1 cellular context compared by ENCODE assay signal in genomic region chr14:91315844-91316267, GRCh38.
TF ChIP-seq lines count a peak whose summit lies in the region.

No MANE protein-coding gene starts in this region.

TF ChIP-seq in GM12878, 131 proteins besides CTCF, POLR2A, EP300 and RAD21 (continued from another document and continues in another):
- TF ChIP-seq BCLAF1 (IDR thresholded peaks at IDR 0.05) (no peak), ETV6 (conservative IDR thresholded peaks at IDR 0.05 in 1 of 2, IDR thresholded peaks at IDR 0.05 in 1 of 2; ENCODE audit: borderline replicate concordance in 1 of 2, low read depth in 1 of 2) (peak in 1 of 2 experiments; percentile 95; a peak in 2 of 4 replicates), TCF3 (IDR thresholded peaks at IDR 0.05; ENCODE audit: borderline replicate concordance, insufficient read depth, low read depth, low read length) (peak; percentile 52; the same call in 1 of the 2 replicates), ZNF24 (IDR thresholded peaks at IDR 0.05) (no peak), FOS (IDR thresholded peaks at IDR 0.05; ENCODE audit: borderline replicate concordance, extremely low read depth, insufficient read length) (no peak), MXI1 (IDR thresholded peaks at IDR 0.05; ENCODE audit: low read depth, low read length) (peak; percentile 70; the same call in 1 of the 2 replicates), YBX1 (IDR thresholded peaks at IDR 0.05) (no peak), RFX5 (IDR thresholded peaks at IDR 0.05; ENCODE audit: low read depth, low read length) (no peak), HCFC1 (IDR thresholded peaks at IDR 0.05; ENCODE audit: low read length) (no peak; the same call in 1 of the 2 replicates), IRF3 (IDR thresholded peaks at IDR 0.05) (no peak), CBFB (IDR thresholded peaks at IDR 0.05; ENCODE audit: low read depth) (peak; percentile 61; the same call in 1 of the 2 replicates), BHLHE40 (IDR thresholded peaks at IDR 0.05; ENCODE audit: borderline replicate concordance in 1 of 2, low read depth in 2 of 2, low read length in 1 of 2) (peak; percentile 61 to 65; a peak in 3 of 4 replicates), ATF7 (IDR thresholded peaks at IDR 0.05; ENCODE audit: low read depth) (peak; percentile 95), SPI1 (IDR thresholded peaks at IDR 0.05; ENCODE audit: borderline replicate concordance, insufficient read depth, low read depth, low read length) (peak; percentile 70; the same call in 1 of the 2 replicates), YY1 (IDR thresholded peaks at IDR 0.05; ENCODE audit: low read depth, low read length) (0 out of 2 replicates have a peak, but pooled peaks have one; percentile 9), MYB (IDR thresholded peaks at IDR 0.05; ENCODE audit: borderline replicate concordance, low read depth, low read length) (no peak), IKZF2 (IDR thresholded peaks at IDR 0.05) (peak; percentile 79 to 87), CUX1 (IDR thresholded peaks at IDR 0.05; ENCODE audit: insufficient replicate concordance, low read depth, low read length) (no peak), CBX3 (IDR thresholded peaks at IDR 0.05; ENCODE audit: borderline replicate concordance, low read depth) (no peak), CHD4 (IDR thresholded peaks at IDR 0.05) (no peak), BACH1 (IDR thresholded peaks at IDR 0.05; ENCODE audit: borderline replicate concordance) (no peak), MTA2 (IDR thresholded peaks at IDR 0.05; ENCODE audit: low read depth) (0 out of 2 replicates have a peak, but pooled peaks have one; percentile 32), SP1 (IDR thresholded peaks at IDR 0.05; ENCODE audit: low read depth, low read length) (peak; percentile 59), ATF2 (IDR thresholded peaks at IDR 0.05; ENCODE audit: low read length) (peak; percentile 98), IKZF1 (conservative IDR thresholded peaks at IDR 0.05) (peak; percentile 84), E4F1 (IDR thresholded peaks at IDR 0.05; ENCODE audit: borderline replicate concordance, partially characterized antibody) (peak; percentile 22), FOXK2 (IDR thresholded peaks at IDR 0.05) (no peak), MEF2A (IDR thresholded peaks at IDR 0.05; ENCODE audit: insufficient read depth, low read depth, low read length) (0 out of 2 replicates have a peak, but pooled peaks have one; percentile 54), SMC3 (IDR thresholded peaks at IDR 0.05; ENCODE audit: borderline replicate concordance, low read length) (no peak), NFIC (IDR thresholded peaks at IDR 0.05; ENCODE audit: low read depth, low read length) (peak; percentile 86), NFXL1 (IDR thresholded peaks at IDR 0.05; ENCODE audit: borderline replicate concordance) (no peak), NBN (IDR thresholded peaks at IDR 0.05) (peak; percentile 90)
- TF ChIP-seq, protein P1, sequence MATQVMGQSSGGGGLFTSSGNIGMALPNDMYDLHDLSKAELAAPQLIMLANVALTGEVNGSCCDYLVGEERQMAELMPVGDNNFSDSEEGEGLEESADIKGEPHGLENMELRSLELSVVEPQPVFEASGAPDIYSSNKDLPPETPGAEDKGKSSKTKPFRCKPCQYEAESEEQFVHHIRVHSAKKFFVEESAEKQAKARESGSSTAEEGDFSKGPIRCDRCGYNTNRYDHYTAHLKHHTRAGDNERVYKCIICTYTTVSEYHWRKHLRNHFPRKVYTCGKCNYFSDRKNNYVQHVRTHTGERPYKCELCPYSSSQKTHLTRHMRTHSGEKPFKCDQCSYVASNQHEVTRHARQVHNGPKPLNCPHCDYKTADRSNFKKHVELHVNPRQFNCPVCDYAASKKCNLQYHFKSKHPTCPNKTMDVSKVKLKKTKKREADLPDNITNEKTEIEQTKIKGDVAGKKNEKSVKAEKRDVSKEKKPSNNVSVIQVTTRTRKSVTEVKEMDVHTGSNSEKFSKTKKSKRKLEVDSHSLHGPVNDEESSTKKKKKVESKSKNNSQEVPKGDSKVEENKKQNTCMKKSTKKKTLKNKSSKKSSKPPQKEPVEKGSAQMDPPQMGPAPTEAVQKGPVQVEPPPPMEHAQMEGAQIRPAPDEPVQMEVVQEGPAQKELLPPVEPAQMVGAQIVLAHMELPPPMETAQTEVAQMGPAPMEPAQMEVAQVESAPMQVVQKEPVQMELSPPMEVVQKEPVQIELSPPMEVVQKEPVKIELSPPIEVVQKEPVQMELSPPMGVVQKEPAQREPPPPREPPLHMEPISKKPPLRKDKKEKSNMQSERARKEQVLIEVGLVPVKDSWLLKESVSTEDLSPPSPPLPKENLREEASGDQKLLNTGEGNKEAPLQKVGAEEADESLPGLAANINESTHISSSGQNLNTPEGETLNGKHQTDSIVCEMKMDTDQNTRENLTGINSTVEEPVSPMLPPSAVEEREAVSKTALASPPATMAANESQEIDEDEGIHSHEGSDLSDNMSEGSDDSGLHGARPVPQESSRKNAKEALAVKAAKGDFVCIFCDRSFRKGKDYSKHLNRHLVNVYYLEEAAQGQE (IDR thresholded peaks at IDR 0.05; ENCODE audit: low read depth, low read length), result no peak
- TF ChIP-seq, protein P2, sequence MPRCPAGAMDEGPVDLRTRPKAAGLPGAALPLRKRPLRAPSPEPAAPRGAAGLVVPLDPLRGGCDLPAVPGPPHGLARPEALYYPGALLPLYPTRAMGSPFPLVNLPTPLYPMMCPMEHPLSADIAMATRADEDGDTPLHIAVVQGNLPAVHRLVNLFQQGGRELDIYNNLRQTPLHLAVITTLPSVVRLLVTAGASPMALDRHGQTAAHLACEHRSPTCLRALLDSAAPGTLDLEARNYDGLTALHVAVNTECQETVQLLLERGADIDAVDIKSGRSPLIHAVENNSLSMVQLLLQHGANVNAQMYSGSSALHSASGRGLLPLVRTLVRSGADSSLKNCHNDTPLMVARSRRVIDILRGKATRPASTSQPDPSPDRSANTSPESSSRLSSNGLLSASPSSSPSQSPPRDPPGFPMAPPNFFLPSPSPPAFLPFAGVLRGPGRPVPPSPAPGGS (IDR thresholded peaks at IDR 0.05; ENCODE audit: borderline replicate concordance, insufficient read depth, low read depth, low read length, poor library complexity, severe bottlenecking), result peak; percentile 52
- TF ChIP-seq, protein P3, sequence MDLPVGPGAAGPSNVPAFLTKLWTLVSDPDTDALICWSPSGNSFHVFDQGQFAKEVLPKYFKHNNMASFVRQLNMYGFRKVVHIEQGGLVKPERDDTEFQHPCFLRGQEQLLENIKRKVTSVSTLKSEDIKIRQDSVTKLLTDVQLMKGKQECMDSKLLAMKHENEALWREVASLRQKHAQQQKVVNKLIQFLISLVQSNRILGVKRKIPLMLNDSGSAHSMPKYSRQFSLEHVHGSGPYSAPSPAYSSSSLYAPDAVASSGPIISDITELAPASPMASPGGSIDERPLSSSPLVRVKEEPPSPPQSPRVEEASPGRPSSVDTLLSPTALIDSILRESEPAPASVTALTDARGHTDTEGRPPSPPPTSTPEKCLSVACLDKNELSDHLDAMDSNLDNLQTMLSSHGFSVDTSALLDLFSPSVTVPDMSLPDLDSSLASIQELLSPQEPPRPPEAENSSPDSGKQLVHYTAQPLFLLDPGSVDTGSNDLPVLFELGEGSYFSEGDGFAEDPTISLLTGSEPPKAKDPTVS (IDR thresholded peaks at IDR 0.05; ENCODE audit: low read depth, low read length), result no peak
- TF ChIP-seq, protein P4, sequence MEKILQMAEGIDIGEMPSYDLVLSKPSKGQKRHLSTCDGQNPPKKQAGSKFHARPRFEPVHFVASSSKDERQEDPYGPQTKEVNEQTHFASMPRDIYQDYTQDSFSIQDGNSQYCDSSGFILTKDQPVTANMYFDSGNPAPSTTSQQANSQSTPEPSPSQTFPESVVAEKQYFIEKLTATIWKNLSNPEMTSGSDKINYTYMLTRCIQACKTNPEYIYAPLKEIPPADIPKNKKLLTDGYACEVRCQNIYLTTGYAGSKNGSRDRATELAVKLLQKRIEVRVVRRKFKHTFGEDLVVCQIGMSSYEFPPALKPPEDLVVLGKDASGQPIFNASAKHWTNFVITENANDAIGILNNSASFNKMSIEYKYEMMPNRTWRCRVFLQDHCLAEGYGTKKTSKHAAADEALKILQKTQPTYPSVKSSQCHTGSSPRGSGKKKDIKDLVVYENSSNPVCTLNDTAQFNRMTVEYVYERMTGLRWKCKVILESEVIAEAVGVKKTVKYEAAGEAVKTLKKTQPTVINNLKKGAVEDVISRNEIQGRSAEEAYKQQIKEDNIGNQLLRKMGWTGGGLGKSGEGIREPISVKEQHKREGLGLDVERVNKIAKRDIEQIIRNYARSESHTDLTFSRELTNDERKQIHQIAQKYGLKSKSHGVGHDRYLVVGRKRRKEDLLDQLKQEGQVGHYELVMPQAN (conservative IDR thresholded peaks at IDR 0.05), result 0 out of 2 replicates have a peak, but pooled peaks have one; percentile 34
